ENCODE assay signal across 12 cellular contexts in genomic region chr11:10387209-10388083, GRCh38.
DNase-seq lines count a peak whose midpoint lies in the region; ATAC-seq, FAIRE-seq and TF ChIP-seq lines count a peak whose summit lies in the region.
"Had no signal": no experiment of that assay in that cellular context is flagged by ENCODE, and none has a peak within 500 bp of the region (broad histone marks: within the 10 kb centered on the region; RNA-seq: fewer than 3 reads in every experiment).

No MANE protein-coding gene starts in this region.

- no peak for FAIRE-seq in HepG2 (lab: Jason Lieb, UNC)

- H3K9me3 Mint-ChIP-seq in osteocyte (ENCODE audit: unreplicated experiment), result no peaks in the 10 kb centered on the region
- H3K9me3 Mint-ChIP-seq: natural killer cell had no signal

- 72% methylated on average over 17 of the region's 17 CpGs for WGBS in liver
- WGBS in HepG2 (ENCODE audit: low lambda C conversion rate), result 36% methylated on average over 9 of the region's 17 CpGs
- 17 to 18% methylated on average over 17 of the region's 17 CpGs for WGBS in aorta, 2 donors

- no peak for TF ChIP-seq CTCF in liver (IDR thresholded peaks at IDR 0.05; ENCODE audit: low read depth, low read length, missing input control)
- TF ChIP-seq CTCF in HepG2 (CRISPR knock-in tag; IDR thresholded peaks at IDR 0.05), result no peak
- no peak for TF ChIP-seq CTCF in osteocyte (IDR thresholded peaks at IDR 0.05)

- intact Hi-C loops in HepG2 (cut with micrococcal nuclease; ENCODE audit: unreplicated experiment), result no loop called here
- intact Hi-C loops in aorta (cut with DNase I), result no loop called here

- no peak for TF ChIP-seq POLR2A in HepG2 (IDR thresholded peaks at IDR 0.05; ENCODE audit: insufficient read depth in 1 of 2, low read depth in 2 of 2, low read length in 2 of 2)

- H3K79me2 ChIP-seq in HepG2 (ENCODE audit: insufficient read depth, low read length), result no peaks in the 10 kb centered on the region

- peak overlapping the region; percentile 77 for H3K27ac Mint-ChIP-seq in osteocyte (ENCODE audit: unreplicated experiment)
- H3K27ac Mint-ChIP-seq: natural killer cell had no signal

- no TSS peak for BruUV-seq in HepG2 (replicated peaks; lab: Mats Ljungman, UMichigan)

- no peaks in the 10 kb centered on the region for H3K36me3 ChIP-seq in liver (ENCODE audit: control insufficient read depth in 4 of 4, insufficient read depth in 3 of 4, low read depth in 1 of 4, low read length in 3 of 4)
- no peaks in the 10 kb centered on the region for H3K36me3 ChIP-seq in HepG2 (replicated peaks in 1 of 2; ENCODE audit: control insufficient read depth in 1 of 2, insufficient read depth in 2 of 2, low read length in 2 of 2)
- no peaks in the 10 kb centered on the region for H3K36me3 ChIP-seq in aorta (ENCODE audit: control insufficient read depth in 1 of 2, insufficient read depth in 2 of 2, low read length in 1 of 2)

- TF ChIP-seq RAD21 in liver (IDR thresholded peaks at IDR 0.05), result no peak
- TF ChIP-seq RAD21 in HepG2 (CRISPR knock-in tag; IDR thresholded peaks at IDR 0.05), result no peak

- no peak overlapping the region for H3K4me3 ChIP-seq in liver (ENCODE audit: low read depth in 1 of 3, low read length in 3 of 3)
- H3K4me3 ChIP-seq in HepG2 (replicated peaks in 1 of 3; ENCODE audit: insufficient read depth in 1 of 3, low read depth in 2 of 3, low read length in 3 of 3), result no peak overlapping the region
- no peak overlapping the region for H3K4me3 ChIP-seq in aorta (ENCODE audit: low read length in 2 of 2)

- POLR2A ChIA-PET in HepG2 (lab: Yijun Ruan, JAX), result no interaction called here

- H3K4me1 Mint-ChIP-seq in osteocyte (ENCODE audit: unreplicated experiment), result peaks cover 27% of the 10 kb centered on the region
- H3K4me1 Mint-ChIP-seq: natural killer cell had no signal

- CTCF ChIA-PET in HepG2 (lab: Yijun Ruan, JAX; ENCODE audit: low intra/inter-chr PET ratio, low total read pairs), result no interaction called here

- no peak for TF ChIP-seq EP300 in HepG2 (IDR thresholded peaks at IDR 0.05; ENCODE audit: low read depth in 2 of 2, low read length in 2 of 2)
- no peak for TF ChIP-seq EP300 in HepG2 (CRISPR knock-in tag; IDR thresholded peaks at IDR 0.05; ENCODE audit: borderline replicate concordance)

- H2AFZ ChIP-seq in HepG2 (ENCODE audit: low read length), result no peak overlapping the region

- H3K27me3 ChIP-seq in liver (ENCODE audit: control insufficient read depth in 4 of 4, insufficient read depth in 4 of 4, low read length in 3 of 4), result no peaks in the 10 kb centered on the region
- H3K27me3 ChIP-seq in HepG2 (ENCODE audit: control insufficient read depth in 1 of 2, insufficient read depth in 2 of 2, low read length in 2 of 2), result peaks cover 0 to 18% of the 10 kb centered on the region in 2 experiments; a peak in 2 of 5 replicates
- H3K27me3 ChIP-seq in aorta (ENCODE audit: control insufficient read depth in 1 of 2, insufficient read depth in 2 of 2, low read length in 1 of 2), result no peaks in the 10 kb centered on the region

- no peaks in the 10 kb centered on the region for H3K36me3 Mint-ChIP-seq in osteocyte (ENCODE audit: unreplicated experiment)
- H3K36me3 Mint-ChIP-seq: natural killer cell had no signal

- in situ Hi-C loops in HepG2 (cut with HindIII; ENCODE audit: extremely low pct_ligation_motif_present, low pct_unique_long_range_greater_than_20kb), result no loop called here

- peaks cover 18% of the 10 kb centered on the region for H3K27me3 Mint-ChIP-seq in osteocyte (ENCODE audit: unreplicated experiment)

- H3K27ac ChIP-seq in liver (ENCODE audit: low read depth in 1 of 2, low read length in 2 of 2) (peak overlapping the region; percentile 7 to 25), HepG2 (ENCODE audit: extremely low read length, insufficient read depth, low read length) (no peak overlapping the region), aorta (ENCODE audit: low read depth in 1 of 2, low read length in 2 of 2) (no peak overlapping the region)
- H3K27ac ChIP-seq: HL-60 had no signal

- H3K4me2 ChIP-seq in HepG2 (ENCODE audit: low read depth, low read length), result no peak overlapping the region

- no peak overlapping the region for H3K4me3 Mint-ChIP-seq in osteocyte (ENCODE audit: unreplicated experiment)
- H3K4me3 Mint-ChIP-seq: natural killer cell had no signal

- H3K9me3 ChIP-seq in liver (ENCODE audit: control insufficient read depth in 4 of 4, low read length in 3 of 4), result no peaks in the 10 kb centered on the region
- no peaks in the 10 kb centered on the region for H3K9me3 ChIP-seq in HepG2 (ENCODE audit: low read length)
- H3K9me3 ChIP-seq in aorta (ENCODE audit: control insufficient read depth, low read length), result no peaks in the 10 kb centered on the region

- no peak overlapping the region for H3K9ac ChIP-seq in liver (ENCODE audit: low read depth in 1 of 2, low read length in 2 of 2)
- no peak overlapping the region for H3K9ac ChIP-seq in HepG2 (ENCODE audit: insufficient read depth, low read depth, low read length)

- no peaks in the 10 kb centered on the region for H4K20me1 ChIP-seq in HepG2 (ENCODE audit: insufficient read depth, low read length)

- ATAC-seq in HepG2 (no peak; the same call in 2 of the 3 replicates), aorta (ENCODE audit: low FRiP score) (peak; percentile 83), HG03108 (IDR thresholded peaks at IDR 0.05; ENCODE audit: unreplicated experiment) (no peak)
- ATAC-seq: natural killer cell had no signal

- DNase-seq in HepG2 (ENCODE audit: low spot score), result no peak
- peak; percentile 99 for DNase-seq in fibroblast of peridontal ligament (ENCODE audit: extremely low read depth)
- DNase-seq in osteocyte (ENCODE audit: extremely low spot score, unreplicated experiment), result peak; percentile 85
- peak; percentile 75 to 79 for DNase-seq in aorta
- DNase-seq in NAMALWA (ENCODE audit: low spot score), result no peak
- DNase-seq in NCI-H187 (lab: John Stamatoyannopoulos, UW), result no peak
- DNase-seq: HCEC 1CT, natural killer cell, NCI-H524 treated with DMSO at 0.1 percent for 48 hours had no signal

- H3K4me1 ChIP-seq in liver (ENCODE audit: control insufficient read depth in 4 of 4, insufficient read depth in 4 of 4, low read length in 3 of 4) (no peaks in the 10 kb centered on the region), HepG2 (ENCODE audit: insufficient read depth, low read length) (no peaks in the 10 kb centered on the region; the same call in 1 of the 2 replicates), aorta (ENCODE audit: control insufficient read depth in 1 of 2, insufficient read depth in 2 of 2, low read length in 2 of 2) (no peaks in the 10 kb centered on the region)

TF ChIP-seq in liver, 16 proteins besides CTCF, POLR2A, EP300 and RAD21:
- TF ChIP-seq NR2F2 (IDR thresholded peaks at IDR 0.05) (peak; percentile 50), HNF4A (conservative IDR thresholded peaks at IDR 0.05) (no peak), SP1 (IDR thresholded peaks at IDR 0.05) (peak; percentile 23)

TF ChIP-seq in HepG2, 621 proteins besides CTCF, POLR2A, EP300 and RAD21:
- TF ChIP-seq NFE2 (CRISPR knock-in tag; IDR thresholded peaks at IDR 0.05) (no peak), BRD4 (CRISPR knock-in tag; IDR thresholded peaks at IDR 0.05) (no peak), TBL1XR1 (IDR thresholded peaks at IDR 0.05; ENCODE audit: borderline replicate concordance, low read length, partially characterized antibody) (no peak), HHEX (CRISPR knock-in tag; IDR thresholded peaks at IDR 0.05) (no peak), JDP2 (CRISPR knock-in tag; IDR thresholded peaks at IDR 0.05; ENCODE audit: borderline replicate concordance) (no peak), XRCC5 (optimal IDR thresholded peaks at IDR 0.05; ENCODE audit: low read length) (no peak), ZNF160 (CRISPR knock-in tag; IDR thresholded peaks at IDR 0.05) (no peak), ZNF607 (CRISPR knock-in tag; IDR thresholded peaks at IDR 0.05; ENCODE audit: borderline replicate concordance) (no peak), HMGA1 (CRISPR knock-in tag; conservative IDR thresholded peaks at IDR 0.05) (no peak), NCOA2 (CRISPR knock-in tag; IDR thresholded peaks at IDR 0.05) (no peak), ELF1 (CRISPR knock-in tag; IDR thresholded peaks at IDR 0.05) (no peak), HNRNPH1 (optimal IDR thresholded peaks at IDR 0.05; ENCODE audit: low read depth, low read length) (no peak), ARID5B (CRISPR knock-in tag; IDR thresholded peaks at IDR 0.05) (no peak), TAF1 (CRISPR knock-in tag; IDR thresholded peaks at IDR 0.05) (no peak), SIX4 (CRISPR knock-in tag; IDR thresholded peaks at IDR 0.05) (no peak)

Comparison
In these comparisons a context has a peak if more than half of its experiments do, and no peak if none do; other contexts are left out.
1. H3K27ac ChIP-seq: peak in liver (2 of 2); none in HepG2 (single experiment) and aorta (0 of 2).
2. DNase-seq: peak in fibroblast of peridontal ligament (single experiment), osteocyte (single experiment) and aorta (2 of 2); none in HepG2 (single experiment), NAMALWA (single experiment) and NCI-H187 (0 of 2).